ENCODE assay signal across 10 cellular contexts in genomic region chr22:46792061-46792796, GRCh38. TPM values are rescaled to one million over a fixed set of nuclear protein-coding genes. Genes with fewer than 3 reads are reported as not detected.
DNase-seq lines count a peak whose midpoint lies in the region; ATAC-seq and FAIRE-seq lines count a peak whose summit lies in the region.
"Had no signal": no experiment of that assay in that cellular context is flagged by ENCODE, and none has a peak within 500 bp of the region (broad histone marks: within the 10 kb centered on the region; RNA-seq: fewer than 3 reads in every experiment).

No MANE protein-coding gene starts in this region.

- H3K4me1 Mint-ChIP-seq in activated T-cell treated with anti-CD3 and anti-CD28 coated beads, Interleukin-2, amount 50 U/mL, for 24 hours (ENCODE audit: low read depth), result peaks cover 57% of the 10 kb centered on the region
- peaks cover 28% of the 10 kb centered on the region for H3K4me1 Mint-ChIP-seq in activated T-helper 17 cell treated with anti-CD3 and anti-CD28 coated beads, Interleukin-2, amount 50 U/mL, for 72 hours
- peaks cover 53 to 57% of the 10 kb centered on the region in 2 donors for H3K4me1 Mint-ChIP-seq in immature natural killer cell
- peaks cover 69% of the 10 kb centered on the region for H3K4me1 Mint-ChIP-seq in stimulated activated naive CD8-positive, alpha-beta T cell treated with anti-CD3 and anti-CD28 coated beads, Interleukin-15, amount 100 ng/mL, for 72 hours

- DNase-seq in activated T-cell treated with anti-CD3 and anti-CD28 coated beads, Interleukin-2, amount 50 U/mL, for 24 hours, result no peak
- DNase-seq in activated T-cell treated with anti-CD3 and anti-CD28 coated beads, Interleukin-2, amount 50 U/mL, for 48 hours, result no peak
- DNase-seq in immature natural killer cell, result no peak
- DNase-seq in stimulated activated naive CD8-positive, alpha-beta T cell treated with anti-CD3 and anti-CD28 coated beads, Interleukin-15, amount 100 ng/mL, for 72 hours, result no peak
- no peak for DNase-seq in RCC 7860 (ENCODE audit: low spot score)
- DNase-seq: glutamatergic neuron, NCI-H1105 treated with DMSO at 0.1 percent for 48 hours had no signal

- no peak for FAIRE-seq in RCC 7860 (lab: Jason Lieb, UNC)

- H3K9me3 Mint-ChIP-seq in activated T-cell treated with anti-CD3 and anti-CD28 coated beads, Interleukin-2, amount 50 U/mL, for 24 hours, result no peaks in the 10 kb centered on the region
- H3K9me3 Mint-ChIP-seq in activated T-helper 17 cell treated with anti-CD3 and anti-CD28 coated beads, Interleukin-2, amount 50 U/mL, for 72 hours, result no peaks in the 10 kb centered on the region
- no peaks in the 10 kb centered on the region for H3K9me3 Mint-ChIP-seq in immature natural killer cell
- H3K9me3 Mint-ChIP-seq in stimulated activated naive CD8-positive, alpha-beta T cell treated with anti-CD3 and anti-CD28 coated beads, Interleukin-15, amount 100 ng/mL, for 72 hours, result no peaks in the 10 kb centered on the region

- H3K27me3 Mint-ChIP-seq in activated T-cell treated with anti-CD3 and anti-CD28 coated beads, Interleukin-2, amount 50 U/mL, for 24 hours, result no peaks in the 10 kb centered on the region
- H3K27me3 Mint-ChIP-seq in activated T-helper 17 cell treated with anti-CD3 and anti-CD28 coated beads, Interleukin-2, amount 50 U/mL, for 72 hours, result no peaks in the 10 kb centered on the region
- H3K27me3 Mint-ChIP-seq in immature natural killer cell (ENCODE audit: low read depth in 3 of 3), result peaks cover 10% of the 10 kb centered on the region in 3 donors
- H3K27me3 Mint-ChIP-seq in stimulated activated naive CD8-positive, alpha-beta T cell treated with anti-CD3 and anti-CD28 coated beads, Interleukin-15, amount 100 ng/mL, for 72 hours, result no peaks in the 10 kb centered on the region

- H3K27ac Mint-ChIP-seq in activated T-cell treated with anti-CD3 and anti-CD28 coated beads, Interleukin-2, amount 50 U/mL, for 24 hours, result peak overlapping the region; percentile 99
- peak overlapping the region; percentile 92 for H3K27ac Mint-ChIP-seq in activated T-helper 17 cell treated with anti-CD3 and anti-CD28 coated beads, Interleukin-2, amount 50 U/mL, for 72 hours
- H3K27ac Mint-ChIP-seq in immature natural killer cell, result peak overlapping the region; percentile 100
- peak overlapping the region; percentile 99 for H3K27ac Mint-ChIP-seq in stimulated activated naive CD8-positive, alpha-beta T cell treated with anti-CD3 and anti-CD28 coated beads, Interleukin-15, amount 100 ng/mL, for 72 hours

- no peak for ATAC-seq in activated T-helper 17 cell treated with anti-CD3 and anti-CD28 coated beads, Interleukin-2, amount 50 U/mL, for 72 hours (replicated peaks)
- ATAC-seq in stimulated activated naive CD8-positive, alpha-beta T cell treated with anti-CD3 and anti-CD28 coated beads, Interleukin-15, amount 100 ng/mL, for 72 hours, result no peak
- ATAC-seq in GM21390 (IDR thresholded peaks at IDR 0.05; ENCODE audit: unreplicated experiment), result no peak
- no peak for ATAC-seq in HG02884 (IDR thresholded peaks at IDR 0.05; ENCODE audit: unreplicated experiment)

- H3K36me3 Mint-ChIP-seq in activated T-cell treated with anti-CD3 and anti-CD28 coated beads, Interleukin-2, amount 50 U/mL, for 24 hours (ENCODE audit: low read depth), result peaks cover 67% of the 10 kb centered on the region
- peaks cover 89% of the 10 kb centered on the region for H3K36me3 Mint-ChIP-seq in activated T-helper 17 cell treated with anti-CD3 and anti-CD28 coated beads, Interleukin-2, amount 50 U/mL, for 72 hours (ENCODE audit: low read depth)
- peaks cover 0 to 4% (median 0%) of the 10 kb centered on the region in 3 donors for H3K36me3 Mint-ChIP-seq in immature natural killer cell

- H3K4me3 Mint-ChIP-seq in activated T-cell treated with anti-CD3 and anti-CD28 coated beads, Interleukin-2, amount 50 U/mL, for 24 hours, result no peak overlapping the region
- H3K4me3 Mint-ChIP-seq in activated T-helper 17 cell treated with anti-CD3 and anti-CD28 coated beads, Interleukin-2, amount 50 U/mL, for 72 hours, result peak overlapping the region; percentile 87
- peak overlapping the region in 2 of 5 donors; percentile 25 to 85 for H3K4me3 Mint-ChIP-seq in immature natural killer cell
- peak overlapping the region; percentile 15 to 91 for H3K4me3 Mint-ChIP-seq in stimulated activated naive CD8-positive, alpha-beta T cell treated with anti-CD3 and anti-CD28 coated beads, Interleukin-15, amount 100 ng/mL, for 72 hours

RNA-seq across cellular contexts. Expression of gene TBC1D22A, which starts 29.8 kb away (rescaled TPM):
- total RNA-seq in activated T-helper 17 cell treated with anti-CD3 and anti-CD28 coated beads, Interleukin-2, amount 50 U/mL, for 72 hours, result 100 to 1,000 TPM in 1 of 2 donors, 10 to 100 TPM in 1; 52.4 to 108 TPM
- polyA plus RNA-seq in immature natural killer cell, result 10 to 100 TPM; 20.6 to 28.0 (median 24.0) TPM

RNA-seq across cellular contexts. Expression of gene CERK, which starts 54.2 kb away (rescaled TPM):
- total RNA-seq in activated T-helper 17 cell treated with anti-CD3 and anti-CD28 coated beads, Interleukin-2, amount 50 U/mL, for 72 hours, result 100 to 1,000 TPM in 1 of 2 donors, 10 to 100 TPM in 1; 90.7 to 124 TPM
- 10 to 100 TPM; 31.1 to 59.4 (median 38.9) TPM for polyA plus RNA-seq in immature natural killer cell
